Comparison of ENCODE assay signal across 7 cellular contexts in the genomic region with DNA sequence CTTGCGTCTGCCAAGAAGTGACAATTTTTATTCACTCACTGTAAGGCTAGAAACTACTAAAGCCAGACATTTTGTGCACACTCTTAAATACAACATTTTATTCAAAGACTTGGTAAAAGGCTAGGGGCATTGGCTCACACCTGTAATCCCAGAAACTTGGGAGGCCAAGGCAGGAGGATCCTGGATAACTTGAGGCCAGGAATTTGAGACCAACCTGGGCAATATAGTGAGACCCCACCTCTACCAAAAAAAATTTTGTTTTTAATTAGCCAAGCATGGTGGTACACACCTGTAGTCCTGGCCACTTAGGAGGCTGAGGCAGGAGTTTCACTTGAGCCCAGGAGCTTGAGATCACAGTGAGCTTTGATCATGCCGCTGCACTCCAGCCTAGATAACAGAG.
"Had no signal": no experiment of that assay in that cellular context is flagged by ENCODE, and none has a peak within 500 bp of the region (broad histone marks: within the 10 kb centered on the region; RNA-seq: fewer than 3 reads in every experiment).

No MANE protein-coding gene starts in this region.

- H3K27ac Mint-ChIP-seq: GM23338 had no signal

- H3K36me3 ChIP-seq: HAP-1 had no signal

- H3K4me1 ChIP-seq: HAP-1 had no signal

- H3K4me2 ChIP-seq: GM23338, KMS-11 had no signal

- DNase-seq: H7, IMR-90, KBM-7 had no signal

- H3K9me3 ChIP-seq: HAP-1 had no signal

- H3K4me3 ChIP-seq: GM23338, HAP-1 had no signal

- ATAC-seq: GM23338, HCT116 had no signal

- H3K27ac ChIP-seq: KMS-11 had no signal

- H3K9me3 Mint-ChIP-seq: GM23338 had no signal

- H3K4me3 Mint-ChIP-seq: GM23338 had no signal

- H3K4me1 Mint-ChIP-seq: GM23338 had no signal

- H3K9ac ChIP-seq: KMS-11 had no signal
